2 cellular contexts compared by ENCODE assay signal in the genomic region with DNA sequence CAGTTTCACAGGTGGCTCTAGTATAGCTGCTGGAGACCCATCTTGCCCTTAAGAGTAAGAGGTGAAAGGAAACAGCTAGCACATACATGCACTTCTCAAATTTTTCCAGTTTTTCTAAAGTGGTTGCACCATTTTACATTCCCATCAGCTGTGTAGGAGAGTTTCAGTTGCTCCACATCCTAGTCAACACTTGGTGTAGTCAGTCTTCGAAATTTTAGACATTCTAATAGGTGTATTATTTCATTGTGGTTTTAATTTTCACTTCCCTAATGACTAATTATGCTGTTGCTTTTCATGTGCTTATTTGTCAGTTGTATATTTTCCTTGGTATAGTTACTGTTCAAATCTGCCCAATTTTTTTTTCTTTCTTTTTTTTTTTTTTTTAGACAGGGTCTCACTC.
TF ChIP-seq lines count a peak whose summit lies in the region.

No MANE protein-coding gene starts in this region.

TF ChIP-seq in HepG2, 621 proteins besides CTCF, POLR2A, EP300 and RAD21:
- no peak for TF ChIP-seq ZFP37 (CRISPR knock-in tag; IDR thresholded peaks at IDR 0.05; ENCODE audit: borderline replicate concordance)
- no peak for TF ChIP-seq SNAI1 (CRISPR knock-in tag; IDR thresholded peaks at IDR 0.05; ENCODE audit: borderline replicate concordance)
- peak; percentile 80 for TF ChIP-seq ZNF7 (CRISPR knock-in tag; IDR thresholded peaks at IDR 0.05)

TF ChIP-seq in GM12878, 131 proteins besides CTCF, POLR2A, EP300 and RAD21:
- TF ChIP-seq TBL1XR1 (IDR thresholded peaks at IDR 0.05; ENCODE audit: low read depth, low read length) (no peak), KAT2A (conservative IDR thresholded peaks at IDR 0.05; ENCODE audit: control insufficient read depth, low read depth, low read length) (no peak), BMI1 (IDR thresholded peaks at IDR 0.05; ENCODE audit: borderline replicate concordance) (no peak), ETV6 (conservative IDR thresholded peaks at IDR 0.05 in 1 of 2, IDR thresholded peaks at IDR 0.05 in 1 of 2; ENCODE audit: borderline replicate concordance in 1 of 2, low read depth in 1 of 2) (no peak), SIX5 (IDR thresholded peaks at IDR 0.05; ENCODE audit: low read depth, low read length, severe bottlenecking) (no peak), SREBF1 (IDR thresholded peaks at IDR 0.05; ENCODE audit: low read length) (no peak), CBX5 (IDR thresholded peaks at IDR 0.05; ENCODE audit: low read depth) (0 out of 2 replicates have a peak, but pooled peaks have one; percentile 53), MTA3 (IDR thresholded peaks at IDR 0.05; ENCODE audit: borderline replicate concordance, low read length) (no peak), ZNF274 (IDR thresholded peaks at IDR 0.05; ENCODE audit: insufficient read depth, insufficient read length) (no peak), IKZF2 (IDR thresholded peaks at IDR 0.05) (peak in 1 of 2 experiments; percentile 15; a peak in 1 of 4 replicates), ZNF622 (IDR thresholded peaks at IDR 0.05) (no peak), JUNB (IDR thresholded peaks at IDR 0.05) (peak; percentile 48; the same call in 1 of the 2 replicates), RUNX3 (IDR thresholded peaks at IDR 0.05; ENCODE audit: low read length) (peak; percentile 35; the same call in 1 of the 2 replicates)
- TF ChIP-seq, protein P1, sequence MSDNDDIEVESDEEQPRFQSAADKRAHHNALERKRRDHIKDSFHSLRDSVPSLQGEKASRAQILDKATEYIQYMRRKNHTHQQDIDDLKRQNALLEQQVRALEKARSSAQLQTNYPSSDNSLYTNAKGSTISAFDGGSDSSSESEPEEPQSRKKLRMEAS (IDR thresholded peaks at IDR 0.05; ENCODE audit: low read depth, low read length) = no peak
- TF ChIP-seq, protein P2, sequence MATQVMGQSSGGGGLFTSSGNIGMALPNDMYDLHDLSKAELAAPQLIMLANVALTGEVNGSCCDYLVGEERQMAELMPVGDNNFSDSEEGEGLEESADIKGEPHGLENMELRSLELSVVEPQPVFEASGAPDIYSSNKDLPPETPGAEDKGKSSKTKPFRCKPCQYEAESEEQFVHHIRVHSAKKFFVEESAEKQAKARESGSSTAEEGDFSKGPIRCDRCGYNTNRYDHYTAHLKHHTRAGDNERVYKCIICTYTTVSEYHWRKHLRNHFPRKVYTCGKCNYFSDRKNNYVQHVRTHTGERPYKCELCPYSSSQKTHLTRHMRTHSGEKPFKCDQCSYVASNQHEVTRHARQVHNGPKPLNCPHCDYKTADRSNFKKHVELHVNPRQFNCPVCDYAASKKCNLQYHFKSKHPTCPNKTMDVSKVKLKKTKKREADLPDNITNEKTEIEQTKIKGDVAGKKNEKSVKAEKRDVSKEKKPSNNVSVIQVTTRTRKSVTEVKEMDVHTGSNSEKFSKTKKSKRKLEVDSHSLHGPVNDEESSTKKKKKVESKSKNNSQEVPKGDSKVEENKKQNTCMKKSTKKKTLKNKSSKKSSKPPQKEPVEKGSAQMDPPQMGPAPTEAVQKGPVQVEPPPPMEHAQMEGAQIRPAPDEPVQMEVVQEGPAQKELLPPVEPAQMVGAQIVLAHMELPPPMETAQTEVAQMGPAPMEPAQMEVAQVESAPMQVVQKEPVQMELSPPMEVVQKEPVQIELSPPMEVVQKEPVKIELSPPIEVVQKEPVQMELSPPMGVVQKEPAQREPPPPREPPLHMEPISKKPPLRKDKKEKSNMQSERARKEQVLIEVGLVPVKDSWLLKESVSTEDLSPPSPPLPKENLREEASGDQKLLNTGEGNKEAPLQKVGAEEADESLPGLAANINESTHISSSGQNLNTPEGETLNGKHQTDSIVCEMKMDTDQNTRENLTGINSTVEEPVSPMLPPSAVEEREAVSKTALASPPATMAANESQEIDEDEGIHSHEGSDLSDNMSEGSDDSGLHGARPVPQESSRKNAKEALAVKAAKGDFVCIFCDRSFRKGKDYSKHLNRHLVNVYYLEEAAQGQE (IDR thresholded peaks at IDR 0.05; ENCODE audit: low read depth, low read length) = no peak
